In genomic region chr14:95527392-95528002, GRCh38 we compare ENCODE assay signal across 8 cellular contexts. TPM values are rescaled to one million over a fixed set of nuclear protein-coding genes. Genes with fewer than 3 reads are reported as not detected.
A peak's percentile ranks its signal among the peaks of the same experiment; 100 is the strongest.
DNase-seq lines count a peak whose midpoint lies in the region; ATAC-seq and TF ChIP-seq lines count a peak whose summit lies in the region.

No MANE protein-coding gene starts in this region.

- TF ChIP-seq POLR2A in right lobe of liver (IDR thresholded peaks at IDR 0.05), result no peak

- H3K27me3 ChIP-seq in Karpas-422 (ENCODE audit: low read length), result no peaks in the 10 kb centered on the region
- no peaks in the 10 kb centered on the region for H3K27me3 ChIP-seq in right lobe of liver
- H3K27me3 ChIP-seq in H7 (ENCODE audit: control insufficient read depth, insufficient read depth, low read length), result no peaks in the 10 kb centered on the region

- H2AFZ ChIP-seq in Karpas-422 (ENCODE audit: low read length), result no peak overlapping the region

- H3K27ac ChIP-seq in Karpas-422 (ENCODE audit: low read length) (no peak overlapping the region), caudate nucleus (ENCODE audit: low read depth, low read length) (peak overlapping the region; percentile 54), right lobe of liver (peak overlapping the region; percentile 6 to 77 (median 60))

- WGBS in right lobe of liver (ENCODE audit: insufficient coverage, low coverage, low lambda C conversion rate, missing lambda C conversion rate), result 27% methylated on average over 4 of the region's 4 CpGs

- H3K4me3 Mint-ChIP-seq in T-helper 17 cell, result no peak overlapping the region

- H3K27ac Mint-ChIP-seq in T-helper 17 cell, result peak overlapping the region; percentile 76

- H4K20me1 ChIP-seq in Karpas-422 (ENCODE audit: insufficient read depth, low read depth, low read length), result 0 out of 2 replicates have a peak, but pooled peaks cover 7% of the 10 kb centered on the region

- no peaks in the 10 kb centered on the region for H3K9me2 ChIP-seq in Karpas-422 (replicated peaks; ENCODE audit: insufficient read depth, low read length)

- no peaks in the 10 kb centered on the region for H3K9me3 ChIP-seq in Karpas-422 (ENCODE audit: low read length)
- no peaks in the 10 kb centered on the region for H3K9me3 ChIP-seq in T-helper 17 cell (ENCODE audit: control insufficient read depth, low read length, poor library complexity, severe bottlenecking)
- no peaks in the 10 kb centered on the region for H3K9me3 ChIP-seq in right lobe of liver

- no peak overlapping the region for H3K9ac ChIP-seq in Karpas-422 (ENCODE audit: low read length)

- H3K4me3 ChIP-seq in Karpas-422 (ENCODE audit: low read length) (no peak overlapping the region), right lobe of liver (no peak overlapping the region), H7 (ENCODE audit: insufficient read depth, low read depth, low read length) (no peak overlapping the region)

- TF ChIP-seq CTCF in right lobe of liver (IDR thresholded peaks at IDR 0.05), result peak; percentile 82 to 91 (median 88)

- intact Hi-C loops in right lobe of liver (cut with DNase I), result loop anchor here (5.0 to 10.0 kb wide), 2 partner anchors 80 to 83 kb away; no protein-coding TSS in a partner anchor

- DNase-seq in EL, result peak; percentile 79
- peak; percentile 85 for DNase-seq in Karpas-422
- DNase-seq in T-helper 17 cell, result peak in 1 of 3 donors; percentile 36
- peak in 12 of 61 donors; percentile 11 to 46 (median 28) for DNase-seq in caudate nucleus (lab: John Stamatoyannopoulos, UW)
- DNase-seq in right lobe of liver, result peak in 1 of 3 donors; percentile 58
- DNase-seq in superior temporal gyrus (ENCODE audit: extremely low spot score), result peak; percentile 88
- DNase-seq in H7, result no peak

- H3K36me3 ChIP-seq in Karpas-422 (ENCODE audit: insufficient read depth, low read length) (peaks cover 12% of the 10 kb centered on the region), right lobe of liver (no peaks in the 10 kb centered on the region), H7 (replicated peaks; ENCODE audit: control insufficient read depth, insufficient read depth, low read length) (peaks cover 1% of the 10 kb centered on the region)

- no peaks in the 10 kb centered on the region for H3K27me3 Mint-ChIP-seq in T-helper 17 cell

- H3K4me1 Mint-ChIP-seq in T-helper 17 cell, result peaks cover 53% of the 10 kb centered on the region

- H3K79me2 ChIP-seq in Karpas-422 (ENCODE audit: low read length), result peaks cover 12% of the 10 kb centered on the region

- ATAC-seq in T-helper 17 cell (peak; percentile 28), right lobe of liver (peak in 2 of 4 donors; percentile 30 to 32), GM21367 (IDR thresholded peaks at IDR 0.05; ENCODE audit: unreplicated experiment) (no peak)

- H3K36me3 Mint-ChIP-seq in T-helper 17 cell (ENCODE audit: low read depth), result no peaks in the 10 kb centered on the region

- H3K4me2 ChIP-seq in Karpas-422 (ENCODE audit: low read depth, low read length, poor library complexity, severe bottlenecking), result no peak overlapping the region

- H3K4me1 ChIP-seq in Karpas-422 (ENCODE audit: low read length) (peaks cover 33% of the 10 kb centered on the region), right lobe of liver (peaks cover 0 to 73% (median 33%) of the 10 kb centered on the region in 4 donors)

RNA-seq across cellular contexts. Expression of gene GLRX5, which starts 7.4 kb away (rescaled TPM):
- total RNA-seq in Karpas-422 (2014; rRNA removed; shearing (Covaris generic); ENCODE audit: low replicate concordance), result 69.7 and 74.6 TPM in 2 replicates
- total RNA-seq in T-helper 17 cell (10 to 100 TPM; 14.8 to 17.7 TPM), right lobe of liver (10 to 100 TPM; 31.4 to 48.5 (median 40.2) TPM)
- total RNA-seq in H7 (2014; rRNA removed; shearing (Covaris generic)), result 67.1 and 73.1 TPM in 2 replicates

RNA-seq across cellular contexts. Expression of gene SYNE3, which starts 11.0 kb away (rescaled TPM):
- 1.8 and 3.3 TPM in 2 replicates for total RNA-seq in Karpas-422 (2014; rRNA removed; shearing (Covaris generic); ENCODE audit: low replicate concordance)
- total RNA-seq in T-helper 17 cell (10 to 100 TPM; 59.6 to 64.8 TPM), right lobe of liver (10 to 100 TPM in 1 of 6 experiments, 1 to 10 TPM in 5; 3.7 to 11.6 (median 5.0) TPM)
- total RNA-seq in H7 (2014; rRNA removed; shearing (Covaris generic)), result 0.31 and 0.63 TPM in 2 replicates

Comparison
In these comparisons a context has a peak if more than half of its experiments do, and no peak if none do; other contexts are left out.
1. RNA of gene SYNE3, which starts 11.0 kb away (total RNA-seq): 59.6 to 64.8 TPM in T-helper 17 cell; 3.7 to 11.6 TPM in right lobe of liver, 1.8 to 3.3 TPM in Karpas-422 and 0.31 to 0.63 TPM in H7; every median in the first group is over 4 times any median in the second.